Comparison of ENCODE assay signal across 8 cellular contexts in genomic region chr11:59667812-59668187, GRCh38. TPM values are rescaled to one million over a fixed set of nuclear protein-coding genes. Genes with fewer than 3 reads are reported as not detected.
DNase-seq lines count a peak whose midpoint lies in the region; TF ChIP-seq lines count a peak whose summit lies in the region.

No MANE protein-coding gene starts in this region.

- H3K4me1 ChIP-seq in endocrine pancreas (ENCODE audit: control insufficient read depth, insufficient read depth, low read length) = peaks cover 9% of the 10 kb centered on the region

- TF ChIP-seq CTCF in C4-2B (conservative IDR thresholded peaks at IDR 0.05) (no peak), NB4 (IDR thresholded peaks at IDR 0.05; ENCODE audit: low read depth, low read length) (no peak), neural crest cell (conservative IDR thresholded peaks at IDR 0.05) (no peak)

- no peaks in the 10 kb centered on the region for H3K27me3 Mint-ChIP-seq in neural crest cell (ENCODE audit: low read depth)

- H3K4me3 ChIP-seq in NB4 (ENCODE audit: low read depth, low read length) (peak overlapping the region; percentile 82), endocrine pancreas (ENCODE audit: control insufficient read depth, insufficient read depth, low read length) (peak overlapping the region; percentile 64)

- no peaks in the 10 kb centered on the region for H3K27me3 ChIP-seq in endocrine pancreas (ENCODE audit: control insufficient read depth, insufficient read depth, low read length)

- H3K9ac ChIP-seq in endocrine pancreas (ENCODE audit: control insufficient read depth, insufficient read depth, low read length) = peak overlapping the region; percentile 44

- peaks cover 23% of the 10 kb centered on the region for H3K4me1 Mint-ChIP-seq in neural crest cell

- no peaks in the 10 kb centered on the region for H3K9me3 Mint-ChIP-seq in neural crest cell

- H3K36me3 ChIP-seq in endocrine pancreas (ENCODE audit: control insufficient read depth, insufficient read depth, low read length) = peaks cover 2% of the 10 kb centered on the region

- no peaks in the 10 kb centered on the region for H3K9me3 ChIP-seq in endocrine pancreas (ENCODE audit: control insufficient read depth, low read length)

- peak overlapping the region; percentile 43 for H3K27ac Mint-ChIP-seq in neural crest cell (ENCODE audit: unreplicated experiment)

- peak overlapping the region; percentile 80 for H3K27ac ChIP-seq in C4-2B

- H3K36me3 Mint-ChIP-seq in neural crest cell (ENCODE audit: low read depth) = peaks cover 5% of the 10 kb centered on the region

- peak overlapping the region; percentile 88 for H3K4me3 Mint-ChIP-seq in neural crest cell

- DNase-seq in NB4 (ENCODE audit: low read depth) (no peak), neural crest cell (ENCODE audit: low read depth, low spot score) (no peak), NCI-H345 treated with DMSO at 0.1 percent for 48 hours (lab: John Stamatoyannopoulos, UW; ENCODE audit: unreplicated experiment) (no peak), NCI-H446 treated with DMSO at 0.1 percent for 48 hours (lab: John Stamatoyannopoulos, UW) (no peak)
- DNase-seq in activated CD4-positive, CD25-positive, alpha-beta regulatory T cell (lab: John Stamatoyannopoulos, UW) = no peak
- no peak for DNase-seq in NK-92 treated with Interleukin-12 subunit alpha and Interleukin-12 subunit beta, amount 100 ng/mL, for 24 hours (lab: John Stamatoyannopoulos, UW)

- TF ChIP-seq POLR2A in NB4 (IDR thresholded peaks at IDR 0.05; ENCODE audit: extremely low read depth, insufficient read length) = no peak

RNA-seq across cellular contexts. Expression of gene PATL1, which starts 1.0 kb away (rescaled TPM):
- total RNA-seq in neural crest cell = 35.4 and 36.6 TPM in 2 replicates

RNA-seq across cellular contexts. Expression of gene OR10V1, which starts 45.8 kb away (rescaled TPM):
- total RNA-seq in neural crest cell = not detected in 2 replicates

RNA-seq across cellular contexts. Expression of gene OSBP, which starts 52.2 kb away (rescaled TPM):
- total RNA-seq in neural crest cell = 30.0 and 30.5 TPM in 2 replicates
